1 cellular context compared by ENCODE assay signal in genomic region chr4:112144546-112145325, GRCh38.
A peak's percentile ranks its signal among the peaks of the same experiment; 100 is the strongest.
TF ChIP-seq lines count a peak whose summit lies in the region.

No MANE protein-coding gene starts in this region.

TF ChIP-seq in K562, 482 proteins besides CTCF, POLR2A, EP300 and RAD21 (continued from another document):
- TF ChIP-seq BHLHE40 (IDR thresholded peaks at IDR 0.05; ENCODE audit: low read length) (no peak), NBN (IDR thresholded peaks at IDR 0.05; ENCODE audit: low read depth) (0 out of 2 replicates have a peak, but pooled peaks have one; percentile 40), GABPB1 (CRISPR knock-in tag; IDR thresholded peaks at IDR 0.05) (no peak), HLTF (IDR thresholded peaks at IDR 0.05) (0 out of 2 replicates have a peak, but pooled peaks have one; percentile 50), CC2D1A (IDR thresholded peaks at IDR 0.05) (0 out of 2 replicates have a peak, but pooled peaks have one; percentile 25), RBM25 (IDR thresholded peaks at IDR 0.05; ENCODE audit: low read depth, low read length, severe bottlenecking) (peak; percentile 28), CREM (IDR thresholded peaks at IDR 0.05; ENCODE audit: low read depth) (no peak), SP1 (CRISPR knock-in tag; IDR thresholded peaks at IDR 0.05) (0 out of 2 replicates have a peak, but pooled peaks have one; percentile 62), LARP7 (IDR thresholded peaks at IDR 0.05) (0 out of 2 replicates have a peak, but pooled peaks have one; percentile 46), CEBPB (tag; IDR thresholded peaks at IDR 0.05) (no peak), TAL1 (IDR thresholded peaks at IDR 0.05) (no peak), MAZ (CRISPR knock-in tag; conservative IDR thresholded peaks at IDR 0.05 in 1 of 2, IDR thresholded peaks at IDR 0.05 in 1 of 2) (peak in 1 of 2 experiments; percentile 41; a peak in 1 of 4 replicates), EGR1 (conservative IDR thresholded peaks at IDR 0.05) (peak; percentile 21; the same call in 1 of the 2 replicates)
- TF ChIP-seq, protein P1, sequence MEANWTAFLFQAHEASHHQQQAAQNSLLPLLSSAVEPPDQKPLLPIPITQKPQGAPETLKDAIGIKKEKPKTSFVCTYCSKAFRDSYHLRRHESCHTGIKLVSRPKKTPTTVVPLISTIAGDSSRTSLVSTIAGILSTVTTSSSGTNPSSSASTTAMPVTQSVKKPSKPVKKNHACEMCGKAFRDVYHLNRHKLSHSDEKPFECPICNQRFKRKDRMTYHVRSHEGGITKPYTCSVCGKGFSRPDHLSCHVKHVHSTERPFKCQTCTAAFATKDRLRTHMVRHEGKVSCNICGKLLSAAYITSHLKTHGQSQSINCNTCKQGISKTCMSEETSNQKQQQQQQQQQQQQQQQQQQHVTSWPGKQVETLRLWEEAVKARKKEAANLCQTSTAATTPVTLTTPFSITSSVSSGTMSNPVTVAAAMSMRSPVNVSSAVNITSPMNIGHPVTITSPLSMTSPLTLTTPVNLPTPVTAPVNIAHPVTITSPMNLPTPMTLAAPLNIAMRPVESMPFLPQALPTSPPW (CRISPR knock-in tag; IDR thresholded peaks at IDR 0.05), result no peak
